14 cellular contexts compared by ENCODE assay signal in genomic region chr13:45219123-45219891, GRCh38. TPM values are rescaled to one million over a fixed set of nuclear protein-coding genes. Genes with fewer than 3 reads are reported as not detected.
DNase-seq lines count a peak whose midpoint lies in the region; ATAC-seq, FAIRE-seq and TF ChIP-seq lines count a peak whose summit lies in the region.
"Had no signal": no experiment of that assay in that cellular context is flagged by ENCODE, and none has a peak within 500 bp of the region (broad histone marks: within the 10 kb centered on the region; RNA-seq: fewer than 3 reads in every experiment).

No MANE protein-coding gene starts in this region.

- H3K36me3 ChIP-seq in rectal smooth muscle tissue (ENCODE audit: control insufficient read depth, insufficient read depth, low read length) = no peaks in the 10 kb centered on the region
- no peaks in the 10 kb centered on the region for H3K36me3 ChIP-seq in aorta (ENCODE audit: control insufficient read depth in 1 of 2, insufficient read depth in 2 of 2, low read length in 1 of 2)
- H3K36me3 ChIP-seq: cardiac muscle cell, thoracic aorta had no signal

- ATAC-seq in aorta (ENCODE audit: low FRiP score) = no peak
- ATAC-seq: CD8-positive, alpha-beta T cell; natural killer cell treated with Interleukin-12 subunit alpha and Interleukin-12 subunit beta and Interleukin-15 and Interleukin-18, amount 100 ng/mL, for 72 hours had no signal

- H3K4me1 ChIP-seq in rectal smooth muscle tissue (ENCODE audit: control insufficient read depth, insufficient read depth, low read length) = peaks cover 4% of the 10 kb centered on the region
- peaks cover 0 to 2% of the 10 kb centered on the region in 2 donors for H3K4me1 ChIP-seq in aorta (ENCODE audit: control insufficient read depth in 1 of 2, insufficient read depth in 2 of 2, low read length in 2 of 2)

- 88 to 90% methylated on average over 5 of the region's 5 CpGs for WGBS in aorta, 2 donors

- no peaks in the 10 kb centered on the region for H3K9me3 ChIP-seq in aorta (ENCODE audit: control insufficient read depth, low read length)
- H3K9me3 ChIP-seq: thoracic aorta had no signal

- no peak for TF ChIP-seq POLR2A in H54 (IDR thresholded peaks at IDR 0.05; ENCODE audit: low read depth, low read length)

- intact Hi-C loops in aorta (cut with DNase I) = no loop called here

- peak; percentile 38 for FAIRE-seq in H54 (lab: Jason Lieb, UNC)

- no peak for DNase-seq in H54 (ENCODE audit: insufficient read length, low spot score)
- peak; percentile 54 for DNase-seq in RPMI7951 (ENCODE audit: low read depth)
- no peak for DNase-seq in epithelial cell of prostate (ENCODE audit: low read depth, low spot score)
- DNase-seq in hippocampal formation (lab: John Stamatoyannopoulos, UW) = no peak
- DNase-seq in aorta = no peak
- DNase-seq in GM10266 (ENCODE audit: extremely low spot score) = no peak
- no peak for DNase-seq in cerebellar cortex (ENCODE audit: low spot score)
- DNase-seq: activated CD4-positive, alpha-beta memory T cell treated with anti-CD3 and anti-CD28 coated beads, Interleukin-2, amount 10 ng/mL, durations not matched to agents 7 days and 5 days; activated gamma-delta T cell treated with Interleukin-2 at 50 U/mL for 16 hours; CD8-positive, alpha-beta T cell had no signal

- H3K27ac ChIP-seq in epithelial cell of prostate (peak overlapping the region; percentile 89), rectal smooth muscle tissue (ENCODE audit: low read depth, low read length) (peak overlapping the region; percentile 14), aorta (ENCODE audit: low read depth in 1 of 2, low read length in 2 of 2) (no peak overlapping the region)
- H3K27ac ChIP-seq: cardiac muscle cell, thoracic aorta had no signal

- no peaks in the 10 kb centered on the region for H3K27me3 ChIP-seq in rectal smooth muscle tissue (ENCODE audit: control insufficient read depth, insufficient read depth, low read length)
- no peaks in the 10 kb centered on the region for H3K27me3 ChIP-seq in aorta (ENCODE audit: control insufficient read depth in 1 of 2, insufficient read depth in 2 of 2, low read length in 1 of 2)
- H3K27me3 ChIP-seq: cardiac muscle cell had no signal

- H3K9ac ChIP-seq in rectal smooth muscle tissue (ENCODE audit: low read length) = no peak overlapping the region

- H3K4me3 ChIP-seq in rectal smooth muscle tissue (ENCODE audit: low read length) (no peak overlapping the region), aorta (ENCODE audit: low read length in 2 of 2) (no peak overlapping the region)
- H3K4me3 ChIP-seq: cardiac muscle cell, thoracic aorta had no signal

- no peak for TF ChIP-seq CTCF in GM10266 (IDR thresholded peaks at IDR 0.05; ENCODE audit: control insufficient read depth, insufficient read depth, low read depth, missing control alignments)

RNA-seq across cellular contexts. Expression of gene KCTD4, which starts 18.5 kb away (rescaled TPM):
- 0.10 and 0.36 TPM in 2 replicates for total RNA-seq in RPMI7951 (2014; rRNA removed; shearing (Covaris generic))
- under 1 TPM in 1 of 2 donors, not detected in 1; 0.60 TPM for total RNA-seq in aorta
- polyA plus RNA-seq in aorta = under 1 TPM; 0.25 to 0.26 TPM
- total RNA-seq: activated CD4-positive, alpha-beta memory T cell treated with anti-CD3 and anti-CD28 coated beads, Interleukin-2, amount 10 ng/mL, durations not matched to agents 7 days and 5 days; cardiac muscle cell; CD8-positive, alpha-beta T cell; natural killer cell treated with Interleukin-12 subunit alpha and Interleukin-12 subunit beta and Interleukin-15 and Interleukin-18, amount 100 ng/mL, for 72 hours; thoracic aorta had no signal
- polyA plus RNA-seq: cardiac muscle cell had no signal

Comparison
In these comparisons a context has a peak if more than half of its experiments do, and no peak if none do; other contexts are left out.
1. H3K27ac ChIP-seq: peak in epithelial cell of prostate (single experiment) and rectal smooth muscle tissue (single experiment); none in aorta (0 of 2).